Comparison of ENCODE assay signal across 23 cellular contexts in the genomic region with DNA sequence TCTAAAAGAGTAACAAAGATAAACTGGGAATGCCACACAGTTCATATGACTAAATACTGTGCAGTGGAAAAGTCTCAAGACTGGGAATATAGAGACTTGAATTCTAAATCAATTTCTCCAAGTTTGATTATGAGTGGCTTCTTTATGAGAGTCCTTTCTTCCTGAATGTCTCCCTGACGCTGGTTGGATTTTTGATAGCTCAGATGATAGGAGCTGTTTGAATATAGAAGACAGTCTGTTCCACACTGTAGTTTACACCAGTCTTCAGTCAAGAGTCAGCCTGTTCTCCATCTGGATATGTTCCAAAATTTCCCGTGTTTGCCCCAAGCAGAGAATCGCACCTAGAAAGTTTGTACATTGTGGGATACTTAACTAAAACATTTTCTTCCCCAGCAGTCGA.
"Had no signal": no experiment of that assay in that cellular context is flagged by ENCODE, and none has a peak within 500 bp of the region (broad histone marks: within the 10 kb centered on the region; RNA-seq: fewer than 3 reads in every experiment).

No MANE protein-coding gene starts in this region.

- H3K9me3 ChIP-seq: ascending aorta, SJSA1 had no signal

- DNase-seq: activated CD4-positive, alpha-beta T cell treated with anti-CD3 and anti-CD28 coated beads, Interleukin-2, amount 10 ng/mL, durations not matched to agents 24 days and 14 days; activated CD4-positive, alpha-beta T cell treated with anti-CD3 and anti-CD28 coated beads, Interleukin-2, amount 50 U/mL, for 4 hours; activated CD8-positive, alpha-beta T cell treated with anti-CD3 and anti-CD28 coated beads for 36 hours; activated gamma-delta T cell; activated naive CD4-positive, alpha-beta T cell treated with Interleukin-2 at 50 U/mL for 16 hours; activated naive CD8-positive, alpha-beta T cell treated with anti-CD3 and anti-CD28 coated beads, Interleukin-2, amount 10 ng/mL, durations not matched to agents 7 days and 5 days; activated T-cell treated with anti-CD3 and anti-CD28 coated beads, Interleukin-2, amount 50 U/mL, for 24 hours; amygdala; KG1; NCI-H1092 treated with DMSO at 0.1 percent for 48 hours; NCI-H1417; NCI-H146; NCI-H187 treated with DMSO at 0.1 percent for 48 hours; NCI-H2081; NCI-H345; NCI-H524 treated with DMSO at 0.1 percent for 48 hours; SHP77 treated with DMSO at 0.1 percent for 48 hours; T-helper 1 cell; T-helper 2 cell; T-helper 9 cell had no signal

- H3K27ac ChIP-seq: ascending aorta, cardiac muscle cell, SJSA1 had no signal

- H3K4me1 ChIP-seq: SJSA1 had no signal

- H3K4me3 ChIP-seq: ascending aorta, cardiac muscle cell, SJSA1 had no signal

- H3K36me3 ChIP-seq: ascending aorta, cardiac muscle cell, SJSA1 had no signal

- H3K27me3 ChIP-seq: ascending aorta had no signal
